ENCODE assay signal across 2 cellular contexts in the genomic region with DNA sequence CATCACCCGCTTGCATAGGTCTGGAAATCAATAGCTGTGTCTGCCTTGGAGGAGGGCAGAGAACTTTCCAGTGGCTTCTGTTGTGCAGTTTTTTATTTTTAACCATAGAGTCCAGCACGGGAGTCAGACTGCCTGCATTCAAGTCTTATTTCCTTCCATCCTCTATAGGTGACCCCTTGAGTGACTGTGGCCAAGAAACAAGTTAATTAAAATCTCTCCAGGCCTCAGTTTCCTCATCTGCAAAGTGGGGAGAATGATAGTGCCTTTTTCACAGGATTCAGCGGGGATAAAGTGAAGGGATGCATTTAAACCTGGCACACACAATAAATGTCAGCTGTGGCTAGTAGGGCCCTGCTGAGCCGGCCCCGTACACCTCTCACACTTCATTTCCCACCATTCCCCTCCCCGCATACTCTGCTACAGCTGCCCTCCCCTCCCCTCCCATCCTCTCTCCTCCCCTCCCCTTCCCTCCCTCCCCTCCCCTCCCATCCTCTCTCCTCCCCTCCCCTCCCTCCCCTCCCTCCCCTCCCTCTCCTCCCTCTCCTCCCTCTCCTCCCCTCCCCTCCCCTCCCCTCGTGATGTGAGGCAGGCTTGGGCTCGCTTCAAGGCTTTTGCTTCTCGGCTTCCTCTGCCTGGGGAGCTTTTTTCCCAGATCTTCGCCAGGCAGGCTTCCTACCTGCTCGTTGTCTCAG.
TF ChIP-seq lines count a peak whose summit lies in the region.

No MANE protein-coding gene starts in this region.

TF ChIP-seq in A549, 52 proteins besides CTCF, POLR2A, EP300 and RAD21 (continued from another document):
- TF ChIP-seq KDM1A (IDR thresholded peaks at IDR 0.05; ENCODE audit: low read depth): peak; percentile 73; the same call in 1 of the 2 replicates

TF ChIP-seq in GM23338, 12 proteins besides CTCF, POLR2A, EP300 and RAD21:
- TF ChIP-seq EZH2phosphoT487 (IDR thresholded peaks at IDR 0.05; ENCODE audit: unreplicated experiment) (no peak), CREB1 (CRISPR knock-in tag; IDR thresholded peaks at IDR 0.05; ENCODE audit: low read depth) (no peak)
